1 cellular context compared by ENCODE assay signal in genomic region chr16:2535644-2536021, GRCh38.
TF ChIP-seq lines count a peak whose summit lies in the region.

No MANE protein-coding gene starts in this region.

TF ChIP-seq in K562, 482 proteins besides CTCF, POLR2A, EP300 and RAD21:
- TF ChIP-seq ATF3 (IDR thresholded peaks at IDR 0.05), result no peak
- TF ChIP-seq ATF3 (CRISPR knock-in tag; conservative IDR thresholded peaks at IDR 0.05), result no peak
- TF ChIP-seq UBTF (IDR thresholded peaks at IDR 0.05; ENCODE audit: borderline replicate concordance in 1 of 2, low read depth in 2 of 2, low read length in 2 of 2), result no peak
- no peak for TF ChIP-seq REST (CRISPR knock-in tag; IDR thresholded peaks at IDR 0.05; ENCODE audit: low read depth)
- TF ChIP-seq E2F8 (IDR thresholded peaks at IDR 0.05; ENCODE audit: low read depth, partially characterized antibody), result no peak
- no peak for TF ChIP-seq THRAP3 (IDR thresholded peaks at IDR 0.05; ENCODE audit: borderline replicate concordance)
- no peak for TF ChIP-seq NFIC (IDR thresholded peaks at IDR 0.05)
- no peak for TF ChIP-seq SLC30A9 (CRISPR knock-in tag; IDR thresholded peaks at IDR 0.05)
- no peak for TF ChIP-seq ELF4 (CRISPR knock-in tag; IDR thresholded peaks at IDR 0.05)
- no peak for TF ChIP-seq FOXK1 (CRISPR knock-in tag; IDR thresholded peaks at IDR 0.05; ENCODE audit: borderline replicate concordance)
- TF ChIP-seq ZNF57 (CRISPR knock-in tag; IDR thresholded peaks at IDR 0.05), result no peak
- TF ChIP-seq TBP (optimal IDR thresholded peaks at IDR 0.05; ENCODE audit: low read depth, low read length), result no peak
- no peak for TF ChIP-seq MAZ (CRISPR knock-in tag; conservative IDR thresholded peaks at IDR 0.05 in 1 of 2, IDR thresholded peaks at IDR 0.05 in 1 of 2)
- TF ChIP-seq SUPT5H (IDR thresholded peaks at IDR 0.05), result no peak
- no peak for TF ChIP-seq XRCC4 (IDR thresholded peaks at IDR 0.05; ENCODE audit: extremely low read depth, insufficient read depth, insufficient read length)
- TF ChIP-seq SMC3 (conservative IDR thresholded peaks at IDR 0.05; ENCODE audit: insufficient read depth, low read depth, low read length), result no peak
- TF ChIP-seq RBM25 (IDR thresholded peaks at IDR 0.05; ENCODE audit: low read depth, low read length, severe bottlenecking), result no peak
- TF ChIP-seq POLR3A (IDR thresholded peaks at IDR 0.05; ENCODE audit: borderline replicate concordance, extremely low read depth, insufficient read depth, insufficient read length), result no peak
